14 cellular contexts compared by ENCODE assay signal in the genomic region with DNA sequence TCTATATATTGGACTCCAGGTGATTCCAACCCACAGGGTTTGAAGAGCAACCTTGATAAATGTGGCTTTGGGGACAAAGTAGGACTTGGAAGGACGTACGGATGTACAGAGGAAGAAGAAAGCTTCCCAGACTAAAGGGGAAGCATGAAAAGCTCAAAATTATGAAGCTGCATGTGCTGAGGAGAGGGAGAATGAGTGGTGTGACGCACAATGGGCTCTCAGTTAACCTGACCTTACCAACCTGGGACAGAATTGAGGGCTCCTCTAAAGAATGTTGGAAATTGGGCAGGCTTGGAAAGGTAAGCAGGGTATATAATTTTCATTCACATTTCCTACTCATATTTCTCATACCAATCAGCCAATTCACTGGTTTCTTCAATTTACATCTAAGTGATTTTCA. TPM values are rescaled to one million over a fixed set of nuclear protein-coding genes. Genes with fewer than 3 reads are reported as not detected.
DNase-seq lines count a peak whose midpoint lies in the region; ATAC-seq and TF ChIP-seq lines count a peak whose summit lies in the region.
"Had no signal": no experiment of that assay in that cellular context is flagged by ENCODE, and none has a peak within 500 bp of the region (broad histone marks: within the 10 kb centered on the region; RNA-seq: fewer than 3 reads in every experiment).

No MANE protein-coding gene starts in this region.

- DNase-seq in activated T-cell treated with anti-CD3 and anti-CD28 coated beads, Interleukin-2, amount 50 U/mL, for 72 hours, result no peak
- DNase-seq in activated T-cell treated with anti-CD3 and anti-CD28 coated beads for 4 hours, result no peak
- no peak for DNase-seq in mesenteric fat pad (ENCODE audit: low spot score)
- no peak for DNase-seq in heart right ventricle
- no peak for DNase-seq in midbrain (lab: John Stamatoyannopoulos, UW)
- DNase-seq: HCEC 1CT, NCI-H1436, NCI-H526 treated with DMSO at 0.1 percent for 48 hours, small intestine had no signal

- H3K4me1 ChIP-seq in heart right ventricle, result no peaks in the 10 kb centered on the region

- WGBS in heart right ventricle, 2 donors, result 81 to 84% methylated on average over 3 of the region's 3 CpGs

- H3K9me3 Mint-ChIP-seq in activated T-cell treated with anti-CD3 and anti-CD28 coated beads, Interleukin-2, amount 50 U/mL, for 72 hours, result no peaks in the 10 kb centered on the region
- no peaks in the 10 kb centered on the region for H3K9me3 Mint-ChIP-seq in dendritic cell treated with granulocyte-macrophage colony-stimulating factor and Interleukin-4, amounts not matched to agents 40 ng/mL and 50 ng/mL, for 4 days

- H3K4me3 ChIP-seq in heart right ventricle, result no peak overlapping the region

- no peaks in the 10 kb centered on the region for H3K27me3 ChIP-seq in heart right ventricle
- H3K27me3 ChIP-seq: neutrophil had no signal

- no peak overlapping the region for H3K27ac ChIP-seq in heart right ventricle
- H3K27ac ChIP-seq: neutrophil had no signal

- peak overlapping the region; percentile 23 for H3K27ac Mint-ChIP-seq in activated T-cell treated with anti-CD3 and anti-CD28 coated beads, Interleukin-2, amount 50 U/mL, for 72 hours
- H3K27ac Mint-ChIP-seq in dendritic cell treated with granulocyte-macrophage colony-stimulating factor and Interleukin-4, amounts not matched to agents 40 ng/mL and 50 ng/mL, for 4 days, result peak overlapping the region; percentile 59
- H3K27ac Mint-ChIP-seq: brain had no signal

- no peaks in the 10 kb centered on the region for H3K9me3 ChIP-seq in heart right ventricle
- H3K9me3 ChIP-seq: neutrophil had no signal

- intact Hi-C loops in dendritic cell treated with granulocyte-macrophage colony-stimulating factor and Interleukin-4, amounts not matched to agents 40 ng/mL and 50 ng/mL, for 4 days (cut with micrococcal nuclease), result no loop called here
- intact Hi-C loops in heart right ventricle (cut with DNase I), result no loop called here

- H3K4me1 Mint-ChIP-seq in activated T-cell treated with anti-CD3 and anti-CD28 coated beads, Interleukin-2, amount 50 U/mL, for 72 hours (ENCODE audit: low read depth), result peaks cover 30% of the 10 kb centered on the region
- peaks cover 15% of the 10 kb centered on the region for H3K4me1 Mint-ChIP-seq in dendritic cell treated with granulocyte-macrophage colony-stimulating factor and Interleukin-4, amounts not matched to agents 40 ng/mL and 50 ng/mL, for 4 days (ENCODE audit: low read depth)
- H3K4me1 Mint-ChIP-seq: brain had no signal

- H3K27me3 Mint-ChIP-seq in activated T-cell treated with anti-CD3 and anti-CD28 coated beads, Interleukin-2, amount 50 U/mL, for 72 hours (ENCODE audit: low read depth), result peaks cover 6% of the 10 kb centered on the region
- H3K27me3 Mint-ChIP-seq in dendritic cell treated with granulocyte-macrophage colony-stimulating factor and Interleukin-4, amounts not matched to agents 40 ng/mL and 50 ng/mL, for 4 days, result no peaks in the 10 kb centered on the region

- H3K36me3 ChIP-seq in heart right ventricle, result no peaks in the 10 kb centered on the region
- H3K36me3 ChIP-seq: neutrophil had no signal

- H3K36me3 Mint-ChIP-seq in activated T-cell treated with anti-CD3 and anti-CD28 coated beads, Interleukin-2, amount 50 U/mL, for 72 hours (ENCODE audit: insufficient read depth in 2 of 2), result no peaks in the 10 kb centered on the region
- H3K36me3 Mint-ChIP-seq in dendritic cell treated with granulocyte-macrophage colony-stimulating factor and Interleukin-4, amounts not matched to agents 40 ng/mL and 50 ng/mL, for 4 days (ENCODE audit: low read depth), result no peaks in the 10 kb centered on the region
- H3K36me3 Mint-ChIP-seq: brain had no signal

- TF ChIP-seq CTCF in heart right ventricle (IDR thresholded peaks at IDR 0.05), result no peak

- H3K4me3 Mint-ChIP-seq in activated T-cell treated with anti-CD3 and anti-CD28 coated beads, Interleukin-2, amount 50 U/mL, for 72 hours, result peak overlapping the region; percentile 15 to 44
- no peak overlapping the region for H3K4me3 Mint-ChIP-seq in dendritic cell treated with granulocyte-macrophage colony-stimulating factor and Interleukin-4, amounts not matched to agents 40 ng/mL and 50 ng/mL, for 4 days
- H3K4me3 Mint-ChIP-seq: brain had no signal

- peak; percentile 5 to 6 for ATAC-seq in activated T-cell treated with anti-CD3 and anti-CD28 coated beads, Interleukin-2, amount 50 U/mL, for 72 hours (replicated peaks in 1 of 2)
- ATAC-seq in GM21526 (IDR thresholded peaks at IDR 0.05; ENCODE audit: low FRiP score, unreplicated experiment) (peak; percentile 3), HG02981 (IDR thresholded peaks at IDR 0.05; ENCODE audit: unreplicated experiment) (peak; percentile 4), heart right ventricle (no peak)

RNA-seq across cellular contexts. Expression of a gene that starts 10.5 kb away (rescaled TPM):
- total RNA-seq in activated T-cell treated with anti-CD3 and anti-CD28 coated beads, Interleukin-2, amount 50 U/mL, for 72 hours, result 1 to 10 TPM; 3.3 to 4.5 TPM
- total RNA-seq in mesenteric fat pad, result 4.3 TPM
- 1 to 10 TPM; 1.2 to 2.8 (median 2.0) TPM for total RNA-seq in heart right ventricle
- polyA plus RNA-seq in heart right ventricle, result 1 to 10 TPM; 1.2 to 1.3 TPM

RNA-seq across cellular contexts. Expression of a gene that starts 43.9 kb away (rescaled TPM):
- total RNA-seq in activated T-cell treated with anti-CD3 and anti-CD28 coated beads, Interleukin-2, amount 50 U/mL, for 72 hours, result 1 to 10 TPM; 4.4 to 5.9 TPM
- total RNA-seq in mesenteric fat pad (29.6 TPM), heart right ventricle (10 to 100 TPM in 9 of 10 donors, 1 to 10 TPM in 1; 6.7 to 18.4 (median 14.9) TPM)
- 10 to 100 TPM in 1 of 2 donors, 1 to 10 TPM in 1; 2.4 to 12.1 TPM for polyA plus RNA-seq in heart right ventricle

Comparison
In these comparisons a context has a peak if more than half of its experiments do, and no peak if none do; other contexts are left out.
1. ATAC-seq: peak in activated T-cell treated with anti-CD3 and anti-CD28 coated beads, Interleukin-2, amount 50 U/mL, for 72 hours (2 of 2), GM21526 (single experiment) and HG02981 (single experiment); none in heart right ventricle (0 of 8).